Comparison of ENCODE assay signal across 8 cellular contexts in the genomic region with DNA sequence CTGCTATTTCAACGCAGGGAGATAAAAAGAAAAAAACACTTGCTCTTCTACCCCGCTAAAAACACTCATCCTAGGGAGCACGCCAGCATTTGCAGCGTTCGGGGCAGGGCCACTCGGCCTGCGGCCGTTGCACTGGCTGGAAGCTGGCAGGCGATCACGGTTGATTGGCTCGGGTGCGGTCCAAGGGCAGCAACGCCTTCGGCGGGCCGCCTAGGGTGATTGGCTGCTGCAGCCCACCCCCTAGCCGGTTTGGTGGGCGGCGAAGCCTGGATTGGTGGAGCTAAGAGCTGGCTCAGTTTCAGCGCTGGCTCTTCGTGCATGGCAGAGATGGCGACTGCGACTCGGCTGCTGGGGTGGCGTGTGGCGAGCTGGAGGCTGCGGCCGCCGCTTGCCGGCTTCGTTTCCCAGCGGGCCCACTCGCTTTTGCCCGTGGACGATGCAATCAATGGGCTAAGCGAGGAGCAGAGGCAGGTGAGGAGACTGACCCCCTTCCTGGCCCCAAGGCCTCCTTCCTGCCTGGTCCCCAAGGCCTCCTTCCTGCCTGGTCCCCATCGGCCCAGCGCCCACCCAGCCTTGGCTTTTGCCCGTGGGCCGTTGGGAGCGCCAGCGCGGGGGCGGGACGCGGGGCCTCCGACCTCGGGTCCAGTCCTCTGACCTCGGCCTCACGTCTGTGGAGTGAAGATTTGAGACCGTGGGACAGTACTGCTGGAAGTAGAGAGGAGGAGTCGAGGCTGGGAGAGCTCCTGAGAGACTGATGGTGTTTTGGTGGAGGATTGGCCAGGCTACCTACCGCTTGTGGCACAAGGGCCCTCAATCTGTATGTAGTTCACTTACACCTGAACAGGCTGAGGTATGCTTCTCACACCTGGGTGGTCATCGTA. TPM values are rescaled to one million over a fixed set of nuclear protein-coding genes. Genes with fewer than 3 reads are reported as not detected.
DNase-seq lines count a peak whose midpoint lies in the region; ATAC-seq lines count a peak whose summit lies in the region.

Gene IVD (plus strand): TSS at position 295 of the 881 bp plus-strand sequence. CDS start 33 bp downstream, at position 328.

- no peaks in the 10 kb centered on the region for H3K9me3 Mint-ChIP-seq in activated naive CD4-positive, alpha-beta T cell treated with anti-CD3 and anti-CD28 coated beads, Interleukin-2, amount 50 U/mL, for 72 hours

- H3K36me3 Mint-ChIP-seq in activated naive CD4-positive, alpha-beta T cell treated with anti-CD3 and anti-CD28 coated beads, Interleukin-2, amount 50 U/mL, for 72 hours: peaks cover 6 to 9% of the 10 kb centered on the region in 2 donors

- peak; percentile 92 for DNase-seq in GM04504 (ENCODE audit: low read depth)
- DNase-seq in NCI-H1092 treated with DMSO at 0.1 percent for 48 hours (lab: John Stamatoyannopoulos, UW): peak; percentile 90
- DNase-seq in SKM-1 (lab: John Stamatoyannopoulos, UW; ENCODE audit: unreplicated experiment): peak; percentile 63
- peak; percentile 87 to 91 for DNase-seq in activated naive CD4-positive, alpha-beta T cell treated with anti-CD3 and anti-CD28 coated beads, Interleukin-2, amount 50 U/mL, for 72 hours (ENCODE audit: low spot score in 2 of 2)
- peak; percentile 48 for DNase-seq in glomerular endothelial cell (ENCODE audit: extremely low read depth, low read depth, low spot score)
- DNase-seq in occipital lobe (lab: John Stamatoyannopoulos, UW): peak; percentile 97

- H3K27ac Mint-ChIP-seq in activated naive CD4-positive, alpha-beta T cell treated with anti-CD3 and anti-CD28 coated beads, Interleukin-2, amount 50 U/mL, for 72 hours: peak within 1 kb of the TSS; percentile 75 to 90

- peak; percentile 87 for ATAC-seq in HG02588 (IDR thresholded peaks at IDR 0.05; ENCODE audit: unreplicated experiment)
- peak; percentile 96 to 99 for ATAC-seq in activated naive CD4-positive, alpha-beta T cell treated with anti-CD3 and anti-CD28 coated beads, Interleukin-2, amount 50 U/mL, for 72 hours

- H3K27ac ChIP-seq in temporal lobe (ENCODE audit: low read depth, low read length): peak within 1 kb of the TSS; percentile 93

RNA-seq across cellular contexts. Expression of gene IVD, which starts in this region (rescaled TPM):
- 10 to 100 TPM; 45.2 to 66.9 TPM for total RNA-seq in activated naive CD4-positive, alpha-beta T cell treated with anti-CD3 and anti-CD28 coated beads, Interleukin-2, amount 50 U/mL, for 72 hours
- total RNA-seq in glomerular endothelial cell: 50.6 and 54.8 TPM in 2 replicates
- total RNA-seq in occipital lobe: 22.1 TPM
- 27.0 TPM for total RNA-seq in temporal lobe

Comparison
In these comparisons a context has a peak if more than half of its experiments do, and no peak if none do; other contexts are left out.
1. Peak in every context shown above with its lines: DNase-seq, ATAC-seq and H3K27ac ChIP-seq.